In the genomic region with DNA sequence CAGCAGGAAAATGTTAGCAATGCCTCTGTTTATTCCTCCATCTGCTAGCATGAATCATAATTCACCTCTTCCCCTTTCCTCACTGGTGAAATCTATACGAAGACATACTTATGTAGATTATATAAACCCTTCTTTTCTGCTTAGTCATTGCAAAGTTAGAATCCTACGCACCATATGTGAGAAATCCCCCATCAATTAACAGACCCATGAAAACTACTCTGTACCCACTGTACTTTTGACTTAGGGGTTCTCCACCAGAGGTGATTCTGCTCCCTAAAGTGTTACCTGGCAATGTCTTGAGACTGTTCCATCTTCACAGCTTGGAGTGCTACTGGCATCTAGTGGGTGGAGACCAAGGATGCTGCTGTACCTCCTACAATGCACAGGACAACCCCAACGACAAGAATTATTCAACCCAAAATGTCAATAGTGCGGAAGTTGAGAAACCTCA, we compare ENCODE assay signal across 11 cellular contexts. TPM values are rescaled to one million over a fixed set of nuclear protein-coding genes. Genes with fewer than 3 reads are reported as not detected.
A peak's percentile ranks its signal among the peaks of the same experiment; 100 is the strongest.
DNase-seq lines count a peak whose midpoint lies in the region; ATAC-seq and TF ChIP-seq lines count a peak whose summit lies in the region.
"Had no signal": no experiment of that assay in that cellular context is flagged by ENCODE, and none has a peak within 500 bp of the region (broad histone marks: within the 10 kb centered on the region; RNA-seq: fewer than 3 reads in every experiment).

No MANE protein-coding gene starts in this region.

- H3K4me1 Mint-ChIP-seq in activated T-helper 1 cell treated with anti-CD3 and anti-CD28 coated beads, Interleukin-12 subunit alpha, Interleukin-12 subunit beta, Interleukin-2, Interleukin-4 antibody, amounts not matched to agents 30 ng/mL and 10 ng/mL and 1 ng/mL, durations not matched to agents 14 hours and 24 hours and 36 hours (ENCODE audit: low read depth) = no peaks in the 10 kb centered on the region

- ATAC-seq in SK-N-SH treated with all-trans-retinoic acid at 6 μM for 48 hours (peak; percentile 99), GM19351 (IDR thresholded peaks at IDR 0.05; ENCODE audit: unreplicated experiment) (no peak)

- H3K27me3 ChIP-seq in sigmoid colon = no peaks in the 10 kb centered on the region

- H3K4me1 ChIP-seq in sigmoid colon = no peaks in the 10 kb centered on the region

- TF ChIP-seq EP300 in sigmoid colon (IDR thresholded peaks at IDR 0.05) = no peak

- DNase-seq in AG10803 (ENCODE audit: low read depth) (peak; percentile 77), HFF-Myc (ENCODE audit: extremely low read depth, low read depth) (peak; percentile 49), iPS DF 19.7 (ENCODE audit: low read depth, low spot score) (peak; percentile 15), NCI-H345 treated with DMSO at 0.1 percent for 48 hours (lab: John Stamatoyannopoulos, UW; ENCODE audit: unreplicated experiment) (no peak), sigmoid colon (no peak)
- DNase-seq in activated T-helper 1 cell treated with anti-CD3 and anti-CD28 coated beads, Interleukin-12 subunit alpha, Interleukin-12 subunit beta, Interleukin-2, Interleukin-4 antibody, amounts not matched to agents 30 ng/mL and 10 ng/mL and 1 ng/mL, durations not matched to agents 14 hours and 24 hours and 36 hours (ENCODE audit: low spot score) = no peak
- DNase-seq: RPMI8226 had no signal

- TF ChIP-seq POLR2A in sigmoid colon (IDR thresholded peaks at IDR 0.05) = no peak

- H3K9me3 Mint-ChIP-seq in activated T-helper 1 cell treated with anti-CD3 and anti-CD28 coated beads, Interleukin-12 subunit alpha, Interleukin-12 subunit beta, Interleukin-2, Interleukin-4 antibody, amounts not matched to agents 30 ng/mL and 10 ng/mL and 1 ng/mL, durations not matched to agents 14 hours and 24 hours and 36 hours = no peaks in the 10 kb centered on the region

- no peaks in the 10 kb centered on the region for H3K27me3 Mint-ChIP-seq in activated T-helper 1 cell treated with anti-CD3 and anti-CD28 coated beads, Interleukin-12 subunit alpha, Interleukin-12 subunit beta, Interleukin-2, Interleukin-4 antibody, amounts not matched to agents 30 ng/mL and 10 ng/mL and 1 ng/mL, durations not matched to agents 14 hours and 24 hours and 36 hours (ENCODE audit: insufficient read depth)

- H3K27ac ChIP-seq in sigmoid colon = no peak overlapping the region
- H3K27ac ChIP-seq: skin epidermis, thoracic aorta had no signal

- TF ChIP-seq CTCF in AG10803 (conservative IDR thresholded peaks at IDR 0.05; ENCODE audit: low read length) (peak; percentile 80), HFF-Myc (IDR thresholded peaks at IDR 0.05; ENCODE audit: low read depth, low read length, missing control alignments) (peak; percentile 51), sigmoid colon (IDR thresholded peaks at IDR 0.05) (no peak)

- no peaks in the 10 kb centered on the region for H3K9me3 ChIP-seq in sigmoid colon
- H3K9me3 ChIP-seq: thoracic aorta had no signal

- no peaks in the 10 kb centered on the region for H3K36me3 ChIP-seq in sigmoid colon
- H3K36me3 ChIP-seq: thoracic aorta had no signal

- WGBS in sigmoid colon, 2 donors = 54 to 68% methylated on average over 4 of the region's 4 CpGs

- no peak overlapping the region for H3K27ac Mint-ChIP-seq in activated T-helper 1 cell treated with anti-CD3 and anti-CD28 coated beads, Interleukin-12 subunit alpha, Interleukin-12 subunit beta, Interleukin-2, Interleukin-4 antibody, amounts not matched to agents 30 ng/mL and 10 ng/mL and 1 ng/mL, durations not matched to agents 14 hours and 24 hours and 36 hours

- intact Hi-C loops in activated T-helper 1 cell treated with anti-CD3 and anti-CD28 coated beads, Interleukin-12 subunit alpha, Interleukin-12 subunit beta, Interleukin-2, Interleukin-4 antibody, amounts not matched to agents 30 ng/mL and 10 ng/mL and 1 ng/mL, durations not matched to agents 14 hours and 24 hours and 36 hours (cut with micrococcal nuclease) = no loop called here
- intact Hi-C loops in sigmoid colon (cut with DNase I) = no loop called here

- H3K4me3 Mint-ChIP-seq in activated T-helper 1 cell treated with anti-CD3 and anti-CD28 coated beads, Interleukin-12 subunit alpha, Interleukin-12 subunit beta, Interleukin-2, Interleukin-4 antibody, amounts not matched to agents 30 ng/mL and 10 ng/mL and 1 ng/mL, durations not matched to agents 14 hours and 24 hours and 36 hours = no peak overlapping the region

- no peaks in the 10 kb centered on the region for H3K36me3 Mint-ChIP-seq in activated T-helper 1 cell treated with anti-CD3 and anti-CD28 coated beads, Interleukin-12 subunit alpha, Interleukin-12 subunit beta, Interleukin-2, Interleukin-4 antibody, amounts not matched to agents 30 ng/mL and 10 ng/mL and 1 ng/mL, durations not matched to agents 14 hours and 24 hours and 36 hours (ENCODE audit: low read depth)

- H3K4me3 ChIP-seq in AG10803 (ENCODE audit: low read length) (no peak overlapping the region), HFF-Myc (replicated peaks; ENCODE audit: low read depth, low read length) (no peak overlapping the region), sigmoid colon (no peak overlapping the region)
- H3K4me3 ChIP-seq: skin epidermis, thoracic aorta had no signal

TF ChIP-seq in SK-N-SH treated with all-trans-retinoic acid at 6 μM for 48 hours, 23 proteins besides CTCF, POLR2A, EP300 and RAD21:
- TF ChIP-seq ZC3H10 (CRISPR knock-in tag; IDR thresholded peaks at IDR 0.05) = no peak
TF ChIP-seq in SK-N-SH treated with all-trans-retinoic acid at 6 μM for 48 hours: peak in this region for 0.

RNA-seq across cellular contexts. Expression of a gene that starts 49.6 kb away (rescaled TPM):
- 4.7 and 5.5 TPM in 2 replicates for total RNA-seq in activated T-helper 1 cell treated with anti-CD3 and anti-CD28 coated beads, Interleukin-12 subunit alpha, Interleukin-12 subunit beta, Interleukin-2, Interleukin-4 antibody, amounts not matched to agents 30 ng/mL and 10 ng/mL and 1 ng/mL, durations not matched to agents 14 hours and 24 hours and 36 hours
- total RNA-seq in sigmoid colon = 100 to 1,000 TPM in 3 of 4 donors, 10 to 100 TPM in 1; 93.0 to 136 (median 124) TPM
- polyA plus RNA-seq in sigmoid colon = 10 to 100 TPM; 17.6 to 36.0 (median 27.0) TPM

Comparison
In these comparisons a context has a peak if more than half of its experiments do, and no peak if none do; other contexts are left out.
1. DNase-seq: peak in AG10803 (single experiment), HFF-Myc (single experiment) and iPS DF 19.7 (single experiment); none in activated T-helper 1 cell treated with anti-CD3 and anti-CD28 coated beads, Interleukin-12 subunit alpha, Interleukin-12 subunit beta, Interleukin-2, Interleukin-4 antibody, amounts not matched to agents 30 ng/mL and 10 ng/mL and 1 ng/mL, durations not matched to agents 14 hours and 24 hours and 36 hours (single experiment), NCI-H345 treated with DMSO at 0.1 percent for 48 hours (single experiment) and sigmoid colon (single experiment).
2. CTCF ChIP-seq: peak in AG10803 (single experiment) and HFF-Myc (single experiment); none in sigmoid colon (0 of 4).
3. RNA of a gene that starts 49.6 kb away (total RNA-seq): 93.0 to 136 TPM in sigmoid colon; 4.7 to 5.5 TPM in activated T-helper 1 cell treated with anti-CD3 and anti-CD28 coated beads, Interleukin-12 subunit alpha, Interleukin-12 subunit beta, Interleukin-2, Interleukin-4 antibody, amounts not matched to agents 30 ng/mL and 10 ng/mL and 1 ng/mL, durations not matched to agents 14 hours and 24 hours and 36 hours; every median in the first group is over 10 times any median in the second.